Comparison of ENCODE assay signal across 31 cellular contexts in genomic region chr12:47612953-47613352, GRCh38.
"Had no signal": no experiment of that assay in that cellular context is flagged by ENCODE, and none has a peak within 500 bp of the region (broad histone marks: within the 10 kb centered on the region; RNA-seq: fewer than 3 reads in every experiment).

No MANE protein-coding gene starts in this region.

- H3K27me3 ChIP-seq: adrenal gland, body of pancreas, breast epithelium, cardiac muscle cell, colonic mucosa had no signal

- H3K27ac ChIP-seq: adrenal gland, body of pancreas, breast epithelium, cardiac muscle cell, colonic mucosa, epithelial cell of prostate had no signal

- H3K4me1 ChIP-seq: adrenal gland, body of pancreas, breast epithelium, colonic mucosa had no signal

- H3K4me3 ChIP-seq: adrenal gland, body of pancreas, breast epithelium, cardiac muscle cell, colonic mucosa had no signal

- H3K9me3 ChIP-seq: colonic mucosa had no signal

- H3K27me3 Mint-ChIP-seq: activated CD4-positive, alpha-beta memory T cell treated with anti-CD3 and anti-CD28 coated beads, Interleukin-2, amount 10 ng/mL, durations not matched to agents 7 days and 5 days; activated CD4-positive, alpha-beta T cell treated with anti-CD3 and anti-CD28 coated beads for 36 hours; activated CD4-positive, alpha-beta T cell treated with anti-CD3 and anti-CD28 coated beads, Interleukin-2, amount 10 ng/mL, durations not matched to agents 7 days and 5 days; activated naive CD8-positive, alpha-beta T cell; activated T-helper 17 cell treated with anti-CD3 and anti-CD28 coated beads, Interleukin-2, amount 50 U/mL, for 72 hours had no signal

- ATAC-seq: activated CD4-positive, alpha-beta T cell treated with anti-CD3 and anti-CD28 coated beads for 36 hours; activated T-cell treated with anti-CD3 and anti-CD28 coated beads, Interleukin-2, amount 50 U/mL, for 4 hours; activated T-helper 17 cell treated with anti-CD3 and anti-CD28 coated beads, Interleukin-2, amount 50 U/mL, for 72 hours; body of pancreas; esophagus mucosa had no signal

- H3K27ac Mint-ChIP-seq: activated CD4-positive, alpha-beta memory T cell treated with anti-CD3 and anti-CD28 coated beads, Interleukin-2, amount 10 ng/mL, durations not matched to agents 7 days and 5 days; activated CD4-positive, alpha-beta T cell treated with anti-CD3 and anti-CD28 coated beads for 36 hours; activated CD4-positive, alpha-beta T cell treated with anti-CD3 and anti-CD28 coated beads, Interleukin-2, amount 10 ng/mL, durations not matched to agents 7 days and 5 days; activated naive CD8-positive, alpha-beta T cell; activated T-helper 17 cell treated with anti-CD3 and anti-CD28 coated beads, Interleukin-2, amount 50 U/mL, for 72 hours had no signal

- H3K4me1 Mint-ChIP-seq: activated CD4-positive, alpha-beta memory T cell treated with anti-CD3 and anti-CD28 coated beads, Interleukin-2, amount 10 ng/mL, durations not matched to agents 7 days and 5 days; activated CD4-positive, alpha-beta T cell treated with anti-CD3 and anti-CD28 coated beads, Interleukin-2, amount 10 ng/mL, durations not matched to agents 7 days and 5 days; activated T-helper 17 cell treated with anti-CD3 and anti-CD28 coated beads, Interleukin-2, amount 50 U/mL, for 72 hours had no signal

- H3K4me3 Mint-ChIP-seq: activated CD4-positive, alpha-beta memory T cell treated with anti-CD3 and anti-CD28 coated beads, Interleukin-2, amount 10 ng/mL, durations not matched to agents 7 days and 5 days; activated CD4-positive, alpha-beta T cell treated with anti-CD3 and anti-CD28 coated beads for 36 hours; activated CD4-positive, alpha-beta T cell treated with anti-CD3 and anti-CD28 coated beads, Interleukin-2, amount 10 ng/mL, durations not matched to agents 7 days and 5 days; activated naive CD8-positive, alpha-beta T cell; activated T-cell treated with anti-CD3 and anti-CD28 coated beads, Interleukin-2, amount 50 U/mL, for 4 hours; activated T-helper 17 cell treated with anti-CD3 and anti-CD28 coated beads, Interleukin-2, amount 50 U/mL, for 72 hours had no signal

- FAIRE-seq: endometrium, endothelial cell of umbilical vein, frontal cortex had no signal

- H3K36me3 ChIP-seq: adrenal gland, breast epithelium, cardiac muscle cell, colonic mucosa had no signal

- DNase-seq: activated CD4-positive, alpha-beta memory T cell treated with anti-CD3 and anti-CD28 coated beads, Interleukin-2, amount 10 ng/mL, durations not matched to agents 7 days and 5 days; activated CD4-positive, alpha-beta T cell treated with anti-CD3 and anti-CD28 coated beads for 36 hours; activated CD4-positive, alpha-beta T cell treated with anti-CD3 and anti-CD28 coated beads, Interleukin-2, amount 10 ng/mL, durations not matched to agents 7 days and 5 days; activated CD4-positive, alpha-beta T cell treated with anti-CD3 and anti-CD28 coated beads, Interleukin-2, amount 50 U/mL, for 4 hours; activated CD4-positive, CD25-positive, alpha-beta regulatory T cell; activated CD4-positive, CD25-positive, alpha-beta regulatory T cell treated with anti-CD3 and anti-CD28 coated beads, Interleukin-2, amount 50 U/mL, for 72 hours; activated effector memory CD4-positive, alpha-beta T cell treated with Interleukin-2 at 50 U/mL for 16 hours; activated gamma-delta T cell treated with Interleukin-2 at 50 U/mL for 16 hours; activated naive CD4-positive, alpha-beta T cell treated with anti-CD3 and anti-CD28 coated beads, Interleukin-2, amount 50 U/mL, for 16 hours; activated naive CD4-positive, alpha-beta T cell treated with Interleukin-2 at 50 U/mL for 16 hours; activated T-cell treated with anti-CD3 and anti-CD28 coated beads, Interleukin-2, amount 50 U/mL, for 4 hours; adrenal gland; amygdala; aorta; body of pancreas; central memory CD4-positive, alpha-beta T cell; cerebellar nuclear complex; colonic mucosa; effector CD8-positive, alpha-beta T cell; foreskin fibroblast; head of caudate nucleus; T-helper 2 cell had no signal
